14 cellular contexts compared by ENCODE assay signal in genomic region chr3:50166309-50167019, GRCh38. TPM values are rescaled to one million over a fixed set of nuclear protein-coding genes. Genes with fewer than 3 reads are reported as not detected.
DNase-seq lines count a peak whose midpoint lies in the region; FAIRE-seq and TF ChIP-seq lines count a peak whose summit lies in the region.
"Had no signal": no experiment of that assay in that cellular context is flagged by ENCODE, and none has a peak within 500 bp of the region (broad histone marks: within the 10 kb centered on the region; RNA-seq: fewer than 3 reads in every experiment).

No MANE protein-coding gene starts in this region.

- H3K79me2 ChIP-seq in H1 (ENCODE audit: control insufficient read depth in 1 of 2, insufficient read depth in 2 of 2, low read length in 2 of 2), result peaks cover 0 to 20% of the 10 kb centered on the region in 2 experiments; a peak in 3 of 4 replicates

- H2BK12ac ChIP-seq in H1 (ENCODE audit: low read depth, low read length), result 0 out of 2 replicates have a peak overlapping the region, but pooled peaks have one; percentile 40

- H3K4me1 ChIP-seq in H1 (replicated peaks in 1 of 4; ENCODE audit: control insufficient read depth in 3 of 4, insufficient read depth in 4 of 4, low read length in 3 of 4) (peaks cover 0 to 28% (median 20%) of the 10 kb centered on the region in 4 experiments; a peak in 6 of 7 replicates), mucosa of rectum (ENCODE audit: control insufficient read depth in 2 of 2, insufficient read depth in 2 of 2, low read length in 2 of 2) (peaks cover 49 to 68% of the 10 kb centered on the region in 2 donors), transverse colon (peaks cover 48 to 82% (median 61%) of the 10 kb centered on the region in 4 donors)

- H2AK5ac ChIP-seq in H1 (ENCODE audit: low read depth, low read length), result no peak overlapping the region

- H2BK15ac ChIP-seq in H1 (ENCODE audit: low read length), result 0 out of 2 replicates have a peak overlapping the region, but pooled peaks have one; percentile 75

- H4K5ac ChIP-seq in H1 (ENCODE audit: insufficient read length, low read depth, low read length), result no peak overlapping the region

- TF ChIP-seq CTCF in H1 (IDR thresholded peaks at IDR 0.05; ENCODE audit: control extremely low read depth in 1 of 3, insufficient read depth in 1 of 3, low read depth in 1 of 3, low read length in 3 of 3) (no peak), transverse colon (IDR thresholded peaks at IDR 0.05) (no peak)

- 76% methylated on average over 9 of the region's 10 CpGs; no CpG with 5 or more reads in 1 of the 2 experiments for WGBS in H1 (ENCODE audit: extremely low coverage in 1 of 2, insufficient coverage in 1 of 2, insufficient read length in 1 of 2, insufficient replicate concordance in 2 of 2, low coverage in 1 of 2, low lambda C conversion rate in 2 of 2, missing lambda C conversion rate in 1 of 2), 2 experiments
- 46 to 49% methylated on average over 2 to 10 of the region's 10 CpGs for WGBS in transverse colon (ENCODE audit: low coverage in 1 of 2), 2 donors

- H2BK20ac ChIP-seq in H1 (ENCODE audit: low read length), result no peak overlapping the region

- no peak overlapping the region for H2BK120ac ChIP-seq in H1 (replicated peaks; ENCODE audit: low read depth, low read length)

- intact Hi-C loops in transverse colon (cut with DNase I; ENCODE audit: low total_unique reads), result no loop called here

- no peak overlapping the region for H3K14ac ChIP-seq in H1 (ENCODE audit: insufficient read length)

- TF ChIP-seq RAD21 in H1 (IDR thresholded peaks at IDR 0.05 in 1 of 2, conservative IDR thresholded peaks at IDR 0.05 in 1 of 2; ENCODE audit: low read depth in 2 of 2, low read length in 2 of 2), result no peak

- TF ChIP-seq POLR2A in H1 (IDR thresholded peaks at IDR 0.05; ENCODE audit: control extremely low read depth in 1 of 2, low read depth in 2 of 2, low read length in 2 of 2) (no peak), transverse colon (IDR thresholded peaks at IDR 0.05) (no peak)

- no peak overlapping the region for H4K8ac ChIP-seq in H1 (ENCODE audit: extremely low read depth, insufficient read depth, low read length)

- H3K79me1 ChIP-seq in H1 (ENCODE audit: low read depth, low read length), result peaks cover 30% of the 10 kb centered on the region

- H3K18ac ChIP-seq in H1 (ENCODE audit: extremely low read depth, low read length), result no peak overlapping the region

- H3K4ac ChIP-seq in H1 (replicated peaks; ENCODE audit: insufficient read length, low read depth, low read length), result peak overlapping the region; percentile 60

- no peaks in the 10 kb centered on the region for H3K23me2 ChIP-seq in H1 (ENCODE audit: low read depth, low read length)

- H2AFZ ChIP-seq in H1 (ENCODE audit: low read length), result no peak overlapping the region

- 0 out of 7 replicates have a peak overlapping the region, but pooled peaks of 1 of the 4 experiments have one; percentile 10 for H3K9ac ChIP-seq in H1 (replicated peaks in 1 of 4; ENCODE audit: extremely low read depth in 1 of 4, low read depth in 3 of 4, low read length in 3 of 4)
- H3K9ac ChIP-seq in mucosa of rectum (ENCODE audit: low read depth in 1 of 2, low read length in 2 of 2), result peak overlapping the region in 1 of 2 donors; percentile 33

- CTCF ChIA-PET in H1 (lab: Charles Lee; ENCODE audit: partially characterized antibody), result interaction anchor here (1.2 to 25.0 kb wide), 8 partner anchors 10 to 60 kb away, joined by 3 to 299 read pairs (median 8); partner anchors contain the start of gene GNAT1

- H3K27ac ChIP-seq in H1 (ENCODE audit: low read depth, low read length), result no peak overlapping the region
- H3K27ac ChIP-seq in mucosa of rectum (ENCODE audit: low read depth in 2 of 2, low read length in 2 of 2), result peak overlapping the region; percentile 40 to 61
- H3K27ac ChIP-seq in transverse colon, result peak overlapping the region; percentile 71 to 82 (median 80)
- H3K27ac ChIP-seq: 22Rv1, SJSA1 had no signal

- H3K36me3 ChIP-seq in H1 (ENCODE audit: control insufficient read depth in 2 of 4, insufficient read depth in 4 of 4, low read length in 3 of 4) (peaks cover 5 to 13% (median 9%) of the 10 kb centered on the region in 4 experiments; a peak in 3 of 8 replicates), mucosa of rectum (ENCODE audit: control insufficient read depth in 2 of 2, insufficient read depth in 2 of 2, low read length in 2 of 2) (no peaks in the 10 kb centered on the region), transverse colon (no peaks in the 10 kb centered on the region)
- H3K36me3 ChIP-seq: SJSA1 had no signal

- H3K4me3 ChIP-seq in H1 (ENCODE audit: extremely low read depth in 1 of 4, insufficient read depth in 2 of 4, low read depth in 3 of 4, low read length in 4 of 4), result no peak overlapping the region
- H3K4me3 ChIP-seq in mucosa of rectum (ENCODE audit: low read length in 2 of 2), result no peak overlapping the region
- no peak overlapping the region for H3K4me3 ChIP-seq in transverse colon
- H3K4me3 ChIP-seq: SJSA1 had no signal

- FAIRE-seq in H1 (lab: Jason Lieb, UNC), result no peak
- FAIRE-seq: frontal cortex had no signal

- H3K9me3 ChIP-seq in H1 (ENCODE audit: insufficient read depth in 2 of 2, low read depth in 1 of 2, low read length in 1 of 2) (no peaks in the 10 kb centered on the region), mucosa of rectum (ENCODE audit: control insufficient read depth in 2 of 2, low read length in 2 of 2) (no peaks in the 10 kb centered on the region), transverse colon (no peaks in the 10 kb centered on the region)
- H3K9me3 ChIP-seq: SJSA1 had no signal

- peak; percentile 60 for DNase-seq in DMS53 (lab: John Stamatoyannopoulos, UW)
- no peak for DNase-seq in DMS53 treated with DMSO at 0.1 percent for 48 hours (lab: John Stamatoyannopoulos, UW; ENCODE audit: unreplicated experiment)
- DNase-seq in H1 (ENCODE audit: low read depth in 1 of 2, low spot score in 2 of 2), result no peak
- DNase-seq in transverse colon, result no peak
- no peak for DNase-seq in foreskin melanocyte
- DNase-seq in NCI-H82 treated with DMSO at 0.1 percent for 48 hours (lab: John Stamatoyannopoulos, UW; ENCODE audit: unreplicated experiment), result no peak
- no peak for DNase-seq in SW 1271 (lab: John Stamatoyannopoulos, UW)
- DNase-seq: activated CD4-positive, alpha-beta memory T cell treated with anti-CD3 and anti-CD28 coated beads for 36 hours; NCI-H1694 treated with DMSO at 0.1 percent for 48 hours had no signal

- H3K23ac ChIP-seq in H1 (ENCODE audit: insufficient read length), result no peak overlapping the region

- H3K4me2 ChIP-seq in H1 (ENCODE audit: insufficient read depth in 1 of 2, low read depth in 2 of 2, low read length in 2 of 2), result peak overlapping the region in 1 of 2 experiments; percentile 15; a peak in 1 of 4 replicates

- H2BK5ac ChIP-seq in H1 (ENCODE audit: low read depth, low read length), result peak overlapping the region; percentile 71; the same call in 1 of the 2 replicates

- H3K56ac ChIP-seq in H1 (replicated peaks; ENCODE audit: insufficient read length, low read depth, low read length), result no peak overlapping the region

- peak overlapping the region; percentile 34 for H4K91ac ChIP-seq in H1 (replicated peaks; ENCODE audit: insufficient read length, low read length)

- H4K20me1 ChIP-seq in H1 (replicated peaks in 1 of 2; ENCODE audit: control insufficient read depth in 1 of 2, insufficient read depth in 2 of 2, low read length in 2 of 2), result peaks cover 6 to 10% of the 10 kb centered on the region in 2 experiments

- H3K27me3 ChIP-seq in H1 (replicated peaks in 1 of 4; ENCODE audit: control insufficient read depth in 3 of 4, extremely low read depth in 1 of 4, insufficient read depth in 3 of 4, low read length in 3 of 4) (no peaks in the 10 kb centered on the region), mucosa of rectum (ENCODE audit: control insufficient read depth in 2 of 2, insufficient read depth in 2 of 2, low read length in 2 of 2) (no peaks in the 10 kb centered on the region), transverse colon (no peaks in the 10 kb centered on the region)
- H3K27me3 ChIP-seq: SJSA1 had no signal

- POLR2A ChIA-PET in H1 (lab: Charles Lee; ENCODE audit: partially characterized antibody), result interaction anchor here (0.9 to 3.3 kb wide), 9 partner anchors 8 to 45 kb away, joined by 3 to 19 read pairs (median 5); no protein-coding TSS in a partner anchor

- TF ChIP-seq EP300 in H1 (IDR thresholded peaks at IDR 0.05; ENCODE audit: borderline replicate concordance in 1 of 2, low read depth in 2 of 2, low read length in 2 of 2), result no peak
- no peak for TF ChIP-seq EP300 in transverse colon (IDR thresholded peaks at IDR 0.05; ENCODE audit: low read depth)

- in situ Hi-C loops in transverse colon (cut with MboI; ENCODE audit: low pct_ligation_motif_present in 1 of 4, low pct_unique_long_range_greater_than_20kb in 1 of 4, low sequenced_read_pairs in 3 of 4), result no loop called here

RNA-seq across cellular contexts. Expression of gene SEMA3F, which starts 11.3 kb away (rescaled TPM):
- total RNA-seq in H1 (2021; fragmentation: NEBNext Ultra II Directional; extraction: Animal tissue kit (Norgen Biotek cat#: 25700)), result 37.0 and 39.6 TPM in 2 replicates
- polyA plus RNA-seq in H1 (2011; rRNA removed), result 20.3 and 36.0 TPM in 2 replicates
- 21.2 TPM for polyA plus RNA-seq in H1 (2011; cell fraction: cytosol; rRNA removed)
- polyA plus RNA-seq in H1 (2011; cell fraction: nucleus; rRNA removed), result 58.6 TPM
- 15.9 to 32.4 TPM (median 29.9 TPM) in 4 replicates for polyA plus RNA-seq in H1 (2012, experiment 1 of 2)
- 23.9 TPM for polyA plus RNA-seq in H1 (2012, experiment 2 of 2)
- 45.3 TPM for polyA plus RNA-seq in H1 (2013, experiment 1 of 2)
- polyA plus RNA-seq in H1 (2013, experiment 2 of 2), result 41.8 TPM
- 28.0 and 36.9 TPM in 2 replicates for polyA minus RNA-seq in H1 (2011; rRNA and poly(A)+ RNA removed)
- 35.4 TPM for polyA minus RNA-seq in H1 (2011; cell fraction: cytosol; rRNA and poly(A)+ RNA removed)
- polyA minus RNA-seq in H1 (2011; cell fraction: nucleus; rRNA and poly(A)+ RNA removed), result 25.2 TPM
- total RNA-seq in transverse colon, result 10 to 100 TPM in 1 of 4 donors, 1 to 10 TPM in 3; 1.9 to 30.6 (median 3.8) TPM

RNA-seq across cellular contexts. Expression of gene GNAT1, which starts 24.9 kb away (rescaled TPM):
- not detected in 2 replicates for total RNA-seq in H1 (2021; fragmentation: NEBNext Ultra II Directional; extraction: Animal tissue kit (Norgen Biotek cat#: 25700))
- polyA plus RNA-seq in H1 (2011; rRNA removed), result 0.08 and 0.20 TPM in 2 replicates
- 0.10 TPM for polyA plus RNA-seq in H1 (2011; cell fraction: cytosol; rRNA removed)
- polyA plus RNA-seq in H1 (2011; cell fraction: nucleus; rRNA removed), result 0.19 TPM
- 0.32 to 0.39 TPM in 2 of 4 replicates, not detected in the others for polyA plus RNA-seq in H1 (2012, experiment 1 of 2)
- not detected for polyA plus RNA-seq in H1 (2012, experiment 2 of 2)
- 0.12 TPM for polyA plus RNA-seq in H1 (2013, experiment 1 of 2)
- 0.18 TPM for polyA plus RNA-seq in H1 (2013, experiment 2 of 2)
- polyA minus RNA-seq in H1 (2011; rRNA and poly(A)+ RNA removed), result 0.13 and 0.15 TPM in 2 replicates
- not detected for polyA minus RNA-seq in H1 (2011; cell fraction: cytosol; rRNA and poly(A)+ RNA removed)
- not detected for polyA minus RNA-seq in H1 (2011; cell fraction: nucleus; rRNA and poly(A)+ RNA removed)
- total RNA-seq in transverse colon, result not detected
- total RNA-seq: activated CD4-positive, alpha-beta memory T cell treated with anti-CD3 and anti-CD28 coated beads for 36 hours; frontal cortex; natural killer cell treated with Interleukin-12 subunit alpha and Interleukin-12 subunit beta and Interleukin-15 and Interleukin-18, amount 100 ng/mL, for 72 hours; SJSA1 had no signal

RNA-seq across cellular contexts. Expression of gene SLC38A3, which starts 38.6 kb away (rescaled TPM):
- 0.57 and 1.2 TPM in 2 replicates for total RNA-seq in H1 (2021; fragmentation: NEBNext Ultra II Directional; extraction: Animal tissue kit (Norgen Biotek cat#: 25700))
- 3.7 and 4.7 TPM in 2 replicates for polyA plus RNA-seq in H1 (2011; rRNA removed)
- 2.0 TPM for polyA plus RNA-seq in H1 (2011; cell fraction: cytosol; rRNA removed)
- polyA plus RNA-seq in H1 (2011; cell fraction: nucleus; rRNA removed), result 10.8 TPM
- polyA plus RNA-seq in H1 (2012, experiment 1 of 2), result 0.87 to 1.5 TPM (median 1.1 TPM) in 4 replicates
- polyA plus RNA-seq in H1 (2012, experiment 2 of 2), result 0.85 TPM
- polyA plus RNA-seq in H1 (2013, experiment 1 of 2), result 1.2 TPM
- 1.0 TPM for polyA plus RNA-seq in H1 (2013, experiment 2 of 2)
- polyA minus RNA-seq in H1 (2011; rRNA and poly(A)+ RNA removed), result 1.5 and 2.5 TPM in 2 replicates
- 0.88 TPM for polyA minus RNA-seq in H1 (2011; cell fraction: cytosol; rRNA and poly(A)+ RNA removed)
- 1.9 TPM for polyA minus RNA-seq in H1 (2011; cell fraction: nucleus; rRNA and poly(A)+ RNA removed)
- total RNA-seq in transverse colon, result not detected
- total RNA-seq: activated CD4-positive, alpha-beta memory T cell treated with anti-CD3 and anti-CD28 coated beads for 36 hours; natural killer cell treated with Interleukin-12 subunit alpha and Interleukin-12 subunit beta and Interleukin-15 and Interleukin-18, amount 100 ng/mL, for 72 hours; SJSA1 had no signal
